Comparison of ENCODE assay signal across 9 cellular contexts in the genomic region with DNA sequence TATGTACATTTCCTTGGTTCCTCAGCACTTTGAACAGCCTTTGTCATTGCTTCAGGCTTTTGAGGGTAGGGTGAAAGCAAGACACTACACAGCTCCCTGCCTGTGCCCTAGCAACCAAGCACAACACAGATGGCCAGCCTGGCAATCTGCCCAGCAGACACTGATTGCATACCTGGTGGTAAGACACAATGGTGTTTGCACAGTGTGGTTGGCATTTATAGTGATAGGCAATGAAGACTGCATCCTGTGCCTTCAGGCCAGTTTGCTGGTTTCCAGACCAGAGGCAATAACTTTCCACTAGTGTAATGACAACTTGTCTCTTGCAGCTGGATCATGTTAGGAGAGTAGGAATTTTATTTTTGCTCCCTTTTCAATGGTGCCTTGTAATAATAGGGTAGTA.
DNase-seq lines count a peak whose midpoint lies in the region; ATAC-seq and TF ChIP-seq lines count a peak whose summit lies in the region.
"Had no signal": no experiment of that assay in that cellular context is flagged by ENCODE, and none has a peak within 500 bp of the region (broad histone marks: within the 10 kb centered on the region; RNA-seq: fewer than 3 reads in every experiment).

No MANE protein-coding gene starts in this region.

- no peaks in the 10 kb centered on the region for H3K27me3 Mint-ChIP-seq in stimulated activated memory B cell treated with anti-CD40 and anti-IgM and Interleukin-4, amounts not matched to agents 10 μg/mL and 1 μg/mL and 100 μg/mL, for 72 hours
- peaks cover 4% of the 10 kb centered on the region for H3K27me3 Mint-ChIP-seq in activated naive CD8-positive, alpha-beta T cell treated with anti-CD3 and anti-CD28 coated beads, Interleukin-2, amount 50 U/mL, for 24 hours
- H3K27me3 Mint-ChIP-seq in immature natural killer cell (ENCODE audit: low read depth in 3 of 3) = peaks cover 0 to 2% (median 2%) of the 10 kb centered on the region in 3 donors
- H3K27me3 Mint-ChIP-seq: IgD-negative memory B cell had no signal

- TF ChIP-seq CTCF in fibroblast of pulmonary artery (IDR thresholded peaks at IDR 0.05; ENCODE audit: low read length, missing control alignments) (no peak), GM20000 (IDR thresholded peaks at IDR 0.05; ENCODE audit: extremely low read depth, missing control alignments) (no peak)

- H3K36me3 Mint-ChIP-seq in stimulated activated memory B cell treated with anti-CD40 and anti-IgM and Interleukin-4, amounts not matched to agents 10 μg/mL and 1 μg/mL and 100 μg/mL, for 72 hours = no peaks in the 10 kb centered on the region
- no peaks in the 10 kb centered on the region for H3K36me3 Mint-ChIP-seq in activated naive CD8-positive, alpha-beta T cell treated with anti-CD3 and anti-CD28 coated beads, Interleukin-2, amount 50 U/mL, for 24 hours (ENCODE audit: low read depth)
- H3K36me3 Mint-ChIP-seq in immature natural killer cell = no peaks in the 10 kb centered on the region

- no peaks in the 10 kb centered on the region for H3K9me3 Mint-ChIP-seq in stimulated activated memory B cell treated with anti-CD40 and anti-IgM and Interleukin-4, amounts not matched to agents 10 μg/mL and 1 μg/mL and 100 μg/mL, for 72 hours
- H3K9me3 Mint-ChIP-seq in activated naive CD8-positive, alpha-beta T cell treated with anti-CD3 and anti-CD28 coated beads, Interleukin-2, amount 50 U/mL, for 24 hours = no peaks in the 10 kb centered on the region
- H3K9me3 Mint-ChIP-seq in immature natural killer cell = peaks cover 0 to 5% (median 0%) of the 10 kb centered on the region in 6 donors
- H3K9me3 Mint-ChIP-seq: IgD-negative memory B cell had no signal

- no peak overlapping the region for H3K4me3 ChIP-seq in fibroblast of pulmonary artery (replicated peaks; ENCODE audit: low read depth, low read length)

- H3K4me3 Mint-ChIP-seq in stimulated activated memory B cell treated with anti-CD40 and anti-IgM and Interleukin-4, amounts not matched to agents 10 μg/mL and 1 μg/mL and 100 μg/mL, for 72 hours = no peak overlapping the region
- no peak overlapping the region for H3K4me3 Mint-ChIP-seq in activated naive CD8-positive, alpha-beta T cell treated with anti-CD3 and anti-CD28 coated beads, Interleukin-2, amount 50 U/mL, for 24 hours
- H3K4me3 Mint-ChIP-seq in immature natural killer cell = no peak overlapping the region
- H3K4me3 Mint-ChIP-seq: IgD-negative memory B cell had no signal

- no peak overlapping the region for H3K27ac Mint-ChIP-seq in stimulated activated memory B cell treated with anti-CD40 and anti-IgM and Interleukin-4, amounts not matched to agents 10 μg/mL and 1 μg/mL and 100 μg/mL, for 72 hours
- no peak overlapping the region for H3K27ac Mint-ChIP-seq in activated naive CD8-positive, alpha-beta T cell treated with anti-CD3 and anti-CD28 coated beads, Interleukin-2, amount 50 U/mL, for 24 hours
- H3K27ac Mint-ChIP-seq in immature natural killer cell = no peak overlapping the region
- H3K27ac Mint-ChIP-seq: IgD-negative memory B cell had no signal

- ATAC-seq in HG02973 (IDR thresholded peaks at IDR 0.05; ENCODE audit: unreplicated experiment) = peak; percentile 60
- peak; percentile 32 for ATAC-seq in stimulated activated memory B cell treated with anti-CD40 and anti-IgM and Interleukin-4, amounts not matched to agents 10 μg/mL and 1 μg/mL and 100 μg/mL, for 72 hours
- ATAC-seq in activated naive CD8-positive, alpha-beta T cell treated with anti-CD3 and anti-CD28 coated beads, Interleukin-2, amount 50 U/mL, for 24 hours = no peak

- no peaks in the 10 kb centered on the region for H3K4me1 Mint-ChIP-seq in stimulated activated memory B cell treated with anti-CD40 and anti-IgM and Interleukin-4, amounts not matched to agents 10 μg/mL and 1 μg/mL and 100 μg/mL, for 72 hours
- no peaks in the 10 kb centered on the region for H3K4me1 Mint-ChIP-seq in activated naive CD8-positive, alpha-beta T cell treated with anti-CD3 and anti-CD28 coated beads, Interleukin-2, amount 50 U/mL, for 24 hours
- no peaks in the 10 kb centered on the region for H3K4me1 Mint-ChIP-seq in immature natural killer cell
- H3K4me1 Mint-ChIP-seq: IgD-negative memory B cell had no signal

- DNase-seq in NCI-H69 (lab: John Stamatoyannopoulos, UW) (peak; percentile 100), fibroblast of pulmonary artery (ENCODE audit: low read depth) (peak; percentile 88), immature natural killer cell (no peak), GM20000 (ENCODE audit: low spot score) (no peak)
- no peak for DNase-seq in activated naive CD8-positive, alpha-beta T cell treated with anti-CD3 and anti-CD28 coated beads, Interleukin-2, amount 50 U/mL, for 24 hours
- no peak for DNase-seq in stimulated activated CD4-positive, alpha-beta T cell treated with anti-CD3 and anti-CD28 coated beads, Interleukin-2, amount 100 ng/mL, for 48 hours

Comparison
In these comparisons a context has a peak if more than half of its experiments do, and no peak if none do; other contexts are left out.
1. DNase-seq: peak in NCI-H69 (single experiment) and fibroblast of pulmonary artery (single experiment); none in activated naive CD8-positive, alpha-beta T cell treated with anti-CD3 and anti-CD28 coated beads, Interleukin-2, amount 50 U/mL, for 24 hours (single experiment), immature natural killer cell (0 of 3), stimulated activated CD4-positive, alpha-beta T cell treated with anti-CD3 and anti-CD28 coated beads, Interleukin-2, amount 100 ng/mL, for 48 hours (0 of 2) and GM20000 (single experiment).